Comparison of ENCODE assay signal across 10 cellular contexts in genomic region chr13:23799945-23800344, GRCh38.
DNase-seq lines count a peak whose midpoint lies in the region; ATAC-seq and TF ChIP-seq lines count a peak whose summit lies in the region.
"Had no signal": no experiment of that assay in that cellular context is flagged by ENCODE, and none has a peak within 500 bp of the region (broad histone marks: within the 10 kb centered on the region; RNA-seq: fewer than 3 reads in every experiment).

No MANE protein-coding gene starts in this region.

- H3K4me1 Mint-ChIP-seq in activated naive CD8-positive, alpha-beta T cell (ENCODE audit: low read depth), result peaks cover 18% of the 10 kb centered on the region
- peaks cover 8% of the 10 kb centered on the region for H3K4me1 Mint-ChIP-seq in activated naive CD8-positive, alpha-beta T cell treated with anti-CD3 and anti-CD28 coated beads for 36 hours

- TF ChIP-seq CTCF in astrocyte of the spinal cord (IDR thresholded peaks at IDR 0.05; ENCODE audit: low read depth, low read length) (no peak), Peyer's patch (IDR thresholded peaks at IDR 0.05) (no peak)

- TF ChIP-seq POLR2A in Peyer's patch (IDR thresholded peaks at IDR 0.05), result no peak

- H3K9me3 ChIP-seq in thymus (ENCODE audit: control insufficient read depth) (no peaks in the 10 kb centered on the region), Peyer's patch (no peaks in the 10 kb centered on the region)
- H3K9me3 ChIP-seq: uterus had no signal

- no peak for DNase-seq in activated naive CD8-positive, alpha-beta T cell treated with anti-CD3 and anti-CD28 coated beads for 36 hours
- peak; percentile 60 for DNase-seq in astrocyte of the spinal cord (ENCODE audit: low read depth, low spot score)
- no peak for DNase-seq in NCI-H1105 treated with DMSO at 0.1 percent for 48 hours (lab: John Stamatoyannopoulos, UW)
- DNase-seq in Peyer's patch, result no peak
- no peak for DNase-seq in kidney tubule cell (ENCODE audit: low spot score)
- DNase-seq: amygdala, uterus had no signal

- H3K27me3 Mint-ChIP-seq in activated naive CD8-positive, alpha-beta T cell, result no peaks in the 10 kb centered on the region
- H3K27me3 Mint-ChIP-seq in activated naive CD8-positive, alpha-beta T cell treated with anti-CD3 and anti-CD28 coated beads for 36 hours, result no peaks in the 10 kb centered on the region

- H3K4me1 ChIP-seq in thymus (ENCODE audit: control insufficient read depth, insufficient read depth, low read length) (peaks cover 13% of the 10 kb centered on the region), Peyer's patch (no peaks in the 10 kb centered on the region)
- H3K4me1 ChIP-seq: uterus had no signal

- H3K36me3 Mint-ChIP-seq in activated naive CD8-positive, alpha-beta T cell, result peaks cover 30% of the 10 kb centered on the region
- H3K36me3 Mint-ChIP-seq in activated naive CD8-positive, alpha-beta T cell treated with anti-CD3 and anti-CD28 coated beads for 36 hours, result peaks cover 33% of the 10 kb centered on the region

- 3% methylated on average over 1 of the region's 1 CpG for WGBS in thymus

- H3K36me3 ChIP-seq in thymus (ENCODE audit: control insufficient read depth, insufficient read depth) (no peaks in the 10 kb centered on the region), Peyer's patch (no peaks in the 10 kb centered on the region)
- H3K36me3 ChIP-seq: uterus had no signal

- H3K9me3 Mint-ChIP-seq in activated naive CD8-positive, alpha-beta T cell (ENCODE audit: low read depth), result no peaks in the 10 kb centered on the region
- H3K9me3 Mint-ChIP-seq in activated naive CD8-positive, alpha-beta T cell treated with anti-CD3 and anti-CD28 coated beads for 36 hours, result no peaks in the 10 kb centered on the region

- H3K27me3 ChIP-seq in thymus (ENCODE audit: control insufficient read depth, insufficient read depth) (no peaks in the 10 kb centered on the region), Peyer's patch (no peaks in the 10 kb centered on the region)
- H3K27me3 ChIP-seq: uterus had no signal

- H3K27ac ChIP-seq in thymus (ENCODE audit: low read depth), result no peak overlapping the region
- H3K27ac ChIP-seq in Peyer's patch, result no peak overlapping the region
- H3K27ac ChIP-seq: uterus had no signal

- no peak overlapping the region for H3K4me3 Mint-ChIP-seq in activated naive CD8-positive, alpha-beta T cell
- no peak overlapping the region for H3K4me3 Mint-ChIP-seq in activated naive CD8-positive, alpha-beta T cell treated with anti-CD3 and anti-CD28 coated beads for 36 hours

- peak; percentile 82 for ATAC-seq in HG02981 (IDR thresholded peaks at IDR 0.05; ENCODE audit: unreplicated experiment)

- H3K27ac Mint-ChIP-seq in activated naive CD8-positive, alpha-beta T cell, result peak overlapping the region; percentile 46
- no peak overlapping the region for H3K27ac Mint-ChIP-seq in activated naive CD8-positive, alpha-beta T cell treated with anti-CD3 and anti-CD28 coated beads for 36 hours

- H3K4me3 ChIP-seq in astrocyte of the spinal cord (ENCODE audit: low read depth, low read length) (no peak overlapping the region), thymus (ENCODE audit: low read length) (peak overlapping the region; percentile 3), Peyer's patch (no peak overlapping the region)
- H3K4me3 ChIP-seq: uterus had no signal

- in situ Hi-C loops in astrocyte of the spinal cord (cut with HindIII; ENCODE audit: low sequenced_read_pairs), result no loop called here
